ENCODE assay signal across 39 cellular contexts in the genomic region with DNA sequence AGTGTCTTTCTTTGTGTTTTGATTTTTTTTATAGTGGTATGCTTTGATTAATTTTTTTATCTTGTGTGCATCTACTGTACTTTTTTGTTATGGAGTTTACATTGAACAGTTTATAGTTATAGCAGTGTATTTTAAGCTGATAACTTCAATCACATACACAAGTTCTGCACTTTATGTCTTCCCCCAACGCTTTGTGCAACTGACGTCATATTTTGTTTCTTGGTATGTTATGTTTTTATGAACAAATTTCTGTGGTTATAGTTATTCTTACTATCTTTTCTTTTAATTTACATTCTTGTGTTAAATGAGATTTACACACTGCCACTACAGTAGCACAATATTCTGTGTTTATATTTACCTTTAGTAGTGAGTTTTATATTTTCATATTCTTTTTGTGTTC.
"Had no signal": no experiment of that assay in that cellular context is flagged by ENCODE, and none has a peak within 500 bp of the region (broad histone marks: within the 10 kb centered on the region; RNA-seq: fewer than 3 reads in every experiment).

No MANE protein-coding gene starts in this region.

- H3K36me3 ChIP-seq: adrenal gland, ascending aorta, brain microvascular endothelial cell, breast epithelium, cardiac muscle cell had no signal

- H3K4me3 ChIP-seq: adrenal gland, ascending aorta, body of pancreas, breast epithelium, cardiac muscle cell had no signal

- ATAC-seq: activated naive CD4-positive, alpha-beta T cell treated with anti-CD3 and anti-CD28 coated beads, Interleukin-2, amount 50 U/mL, for 72 hours; activated naive CD8-positive, alpha-beta T cell treated with anti-CD3 and anti-CD28 coated beads, Interleukin-2, amount 50 U/mL, for 24 hours; activated T-cell treated with anti-CD3 and anti-CD28 coated beads, Interleukin-2, amount 50 U/mL, for 4 hours; activated T-helper 17 cell treated with anti-CD3 and anti-CD28 coated beads, Interleukin-2, amount 50 U/mL, for 72 hours; body of pancreas had no signal

- FAIRE-seq: astrocyte, bronchial epithelial cell had no signal

- H3K36me3 Mint-ChIP-seq: activated naive CD4-positive, alpha-beta T cell treated with anti-CD3 and anti-CD28 coated beads, Interleukin-2, amount 10 ng/mL, durations not matched to agents 7 days and 5 days; activated naive CD4-positive, alpha-beta T cell treated with anti-CD3 and anti-CD28 coated beads, Interleukin-2, amount 50 U/mL, for 24 hours; activated naive CD4-positive, alpha-beta T cell treated with anti-CD3 and anti-CD28 coated beads, Interleukin-2, amount 50 U/mL, for 72 hours; activated naive CD8-positive, alpha-beta T cell; activated naive CD8-positive, alpha-beta T cell treated with anti-CD3 and anti-CD28 coated beads for 36 hours; activated naive CD8-positive, alpha-beta T cell treated with anti-CD3 and anti-CD28 coated beads, Interleukin-2, amount 10 ng/mL, durations not matched to agents 7 days and 5 days; brain had no signal

- H3K9me3 Mint-ChIP-seq: activated naive CD8-positive, alpha-beta T cell treated with anti-CD3 and anti-CD28 coated beads, Interleukin-2, amount 10 ng/mL, durations not matched to agents 7 days and 5 days; activated T-cell treated with anti-CD3 and anti-CD28 coated beads, Interleukin-2, amount 50 U/mL, for 24 hours had no signal

- H3K27me3 ChIP-seq: adrenal gland, ascending aorta, body of pancreas, brain microvascular endothelial cell, breast epithelium, cardiac muscle cell had no signal

- H3K27me3 Mint-ChIP-seq: activated naive CD4-positive, alpha-beta T cell treated with anti-CD3 and anti-CD28 coated beads, Interleukin-2, amount 10 ng/mL, durations not matched to agents 7 days and 5 days; brain had no signal

- H3K9me3 ChIP-seq: adrenal gland had no signal

- H3K27ac Mint-ChIP-seq: activated naive CD4-positive, alpha-beta T cell treated with anti-CD3 and anti-CD28 coated beads for 36 hours; activated naive CD4-positive, alpha-beta T cell treated with anti-CD3 and anti-CD28 coated beads, Interleukin-2, amount 10 ng/mL, durations not matched to agents 7 days and 5 days; activated naive CD4-positive, alpha-beta T cell treated with anti-CD3 and anti-CD28 coated beads, Interleukin-2, amount 50 U/mL, for 24 hours; activated naive CD4-positive, alpha-beta T cell treated with anti-CD3 and anti-CD28 coated beads, Interleukin-2, amount 50 U/mL, for 72 hours; activated naive CD8-positive, alpha-beta T cell; activated naive CD8-positive, alpha-beta T cell treated with anti-CD3 and anti-CD28 coated beads for 36 hours; activated naive CD8-positive, alpha-beta T cell treated with anti-CD3 and anti-CD28 coated beads, Interleukin-2, amount 10 ng/mL, durations not matched to agents 7 days and 5 days; activated naive CD8-positive, alpha-beta T cell treated with anti-CD3 and anti-CD28 coated beads, Interleukin-2, amount 50 U/mL, for 24 hours; activated T-cell treated with anti-CD3 and anti-CD28 coated beads, Interleukin-2, amount 50 U/mL, for 24 hours; activated T-helper 1 cell treated with anti-CD3 and anti-CD28 coated beads, Interleukin-12 subunit alpha, Interleukin-12 subunit beta, Interleukin-2, Interleukin-4 antibody, amounts not matched to agents 30 ng/mL and 10 ng/mL and 1 ng/mL, durations not matched to agents 14 hours and 24 hours and 36 hours; activated T-helper 17 cell treated with anti-CD3 and anti-CD28 coated beads, Interleukin-2, amount 50 U/mL, for 72 hours; activated T-helper 2 cell treated with anti-CD3 and anti-CD28 coated beads, Interferon-gamma antibody, Interleukin-2, Interleukin-4, amounts not matched to agents 10 μg/mL and 5 μg/mL and 100 μg/mL, durations not matched to agents 14 hours and 24 hours and 36 hours; brain had no signal

- H3K4me3 Mint-ChIP-seq: activated naive CD4-positive, alpha-beta T cell treated with anti-CD3 and anti-CD28 coated beads for 36 hours; activated naive CD4-positive, alpha-beta T cell treated with anti-CD3 and anti-CD28 coated beads, Interleukin-2, amount 10 ng/mL, durations not matched to agents 7 days and 5 days; activated naive CD4-positive, alpha-beta T cell treated with anti-CD3 and anti-CD28 coated beads, Interleukin-2, amount 50 U/mL, for 24 hours; activated naive CD8-positive, alpha-beta T cell; activated naive CD8-positive, alpha-beta T cell treated with anti-CD3 and anti-CD28 coated beads for 36 hours; activated naive CD8-positive, alpha-beta T cell treated with anti-CD3 and anti-CD28 coated beads, Interleukin-2, amount 10 ng/mL, durations not matched to agents 7 days and 5 days; activated naive CD8-positive, alpha-beta T cell treated with anti-CD3 and anti-CD28 coated beads, Interleukin-2, amount 50 U/mL, for 24 hours; activated T-cell treated with anti-CD3 and anti-CD28 coated beads, Interleukin-2, amount 50 U/mL, for 24 hours; activated T-cell treated with anti-CD3 and anti-CD28 coated beads, Interleukin-2, amount 50 U/mL, for 4 hours; activated T-helper 1 cell treated with anti-CD3 and anti-CD28 coated beads, Interleukin-12 subunit alpha, Interleukin-12 subunit beta, Interleukin-2, Interleukin-4 antibody, amounts not matched to agents 30 ng/mL and 10 ng/mL and 1 ng/mL, durations not matched to agents 14 hours and 24 hours and 36 hours; activated T-helper 17 cell treated with anti-CD3 and anti-CD28 coated beads, Interleukin-2, amount 50 U/mL, for 72 hours; brain; central memory CD8-positive, alpha-beta T cell had no signal

- H3K4me1 ChIP-seq: adrenal gland, ascending aorta, body of pancreas, breast epithelium had no signal

- H3K27ac ChIP-seq: adrenal gland, ascending aorta, body of pancreas, brain microvascular endothelial cell, breast epithelium, cardiac muscle cell had no signal

- H3K4me1 Mint-ChIP-seq: activated naive CD4-positive, alpha-beta T cell treated with anti-CD3 and anti-CD28 coated beads, Interleukin-2, amount 10 ng/mL, durations not matched to agents 7 days and 5 days; activated naive CD4-positive, alpha-beta T cell treated with anti-CD3 and anti-CD28 coated beads, Interleukin-2, amount 50 U/mL, for 24 hours; activated naive CD8-positive, alpha-beta T cell treated with anti-CD3 and anti-CD28 coated beads for 36 hours; activated naive CD8-positive, alpha-beta T cell treated with anti-CD3 and anti-CD28 coated beads, Interleukin-2, amount 10 ng/mL, durations not matched to agents 7 days and 5 days; activated naive CD8-positive, alpha-beta T cell treated with anti-CD3 and anti-CD28 coated beads, Interleukin-2, amount 50 U/mL, for 24 hours; activated T-helper 17 cell treated with anti-CD3 and anti-CD28 coated beads, Interleukin-2, amount 50 U/mL, for 72 hours; brain; central memory CD8-positive, alpha-beta T cell had no signal

- DNase-seq: activated effector memory CD4-positive, alpha-beta T cell treated with anti-CD3 and anti-CD28 coated beads, Interleukin-2, amount 50 U/mL, for 16 hours; activated effector memory CD4-positive, alpha-beta T cell treated with Interleukin-2 at 50 U/mL for 16 hours; activated gamma-delta T cell; activated gamma-delta T cell treated with Interleukin-2 at 50 U/mL for 16 hours; activated naive CD4-positive, alpha-beta T cell; activated naive CD4-positive, alpha-beta T cell treated with anti-CD3 and anti-CD28 coated beads for 36 hours; activated naive CD4-positive, alpha-beta T cell treated with anti-CD3 and anti-CD28 coated beads, Interleukin-2, amount 10 ng/mL, durations not matched to agents 7 days and 5 days; activated naive CD4-positive, alpha-beta T cell treated with anti-CD3 and anti-CD28 coated beads, Interleukin-2, amount 50 U/mL, for 16 hours; activated naive CD4-positive, alpha-beta T cell treated with Interleukin-2 at 50 U/mL for 16 hours; activated naive CD8-positive, alpha-beta T cell treated with anti-CD3 and anti-CD28 coated beads for 36 hours; activated naive CD8-positive, alpha-beta T cell treated with anti-CD3 and anti-CD28 coated beads, Interleukin-2, amount 10 ng/mL, durations not matched to agents 7 days and 5 days; activated naive CD8-positive, alpha-beta T cell treated with anti-CD3 and anti-CD28 coated beads, Interleukin-2, amount 50 U/mL, for 24 hours; activated T-cell treated with anti-CD3 and anti-CD28 coated beads, Interleukin-2, amount 50 U/mL, for 1 hour; activated T-cell treated with anti-CD3 and anti-CD28 coated beads, Interleukin-2, amount 50 U/mL, for 24 hours; activated T-cell treated with anti-CD3 and anti-CD28 coated beads, Interleukin-2, amount 50 U/mL, for 4 hours; activated T-cell treated with anti-CD3 and anti-CD28 coated beads, Interleukin-2, amount 50 U/mL, for 48 hours; adrenal gland; amniotic stem cell; amygdala; anterior cingulate cortex; aorta; body of pancreas; brain microvascular endothelial cell; caudate nucleus; central memory CD4-positive, alpha-beta T cell; cerebellar nuclear complex had no signal
